19 cellular contexts compared by ENCODE assay signal in genomic region chr6:67265996-67266768, GRCh38.
DNase-seq lines count a peak whose midpoint lies in the region; ATAC-seq and TF ChIP-seq lines count a peak whose summit lies in the region.
"Had no signal": no experiment of that assay in that cellular context is flagged by ENCODE, and none has a peak within 500 bp of the region (broad histone marks: within the 10 kb centered on the region; RNA-seq: fewer than 3 reads in every experiment).

No MANE protein-coding gene starts in this region.

- H2BK5ac ChIP-seq in neuronal stem cell (ENCODE audit: low read length) = no peak overlapping the region

- no peak overlapping the region for H4K8ac ChIP-seq in neuronal stem cell (ENCODE audit: low read depth, low read length)

- H3F3A ChIP-seq in OCI-LY1 (ENCODE audit: insufficient read depth, low read length) = no peaks in the 10 kb centered on the region

- H3K79me2 ChIP-seq in Karpas-422 (ENCODE audit: low read length) (no peaks in the 10 kb centered on the region), OCI-LY1 (ENCODE audit: insufficient read depth, low read length) (no peaks in the 10 kb centered on the region)

- no peak overlapping the region for H3K4me2 ChIP-seq in Karpas-422 (ENCODE audit: low read depth, low read length, poor library complexity, severe bottlenecking)
- no peak overlapping the region for H3K4me2 ChIP-seq in OCI-LY1 (ENCODE audit: low read length)
- no peak overlapping the region for H3K4me2 ChIP-seq in neuronal stem cell (ENCODE audit: insufficient read depth, low read length, poor library complexity, severe bottlenecking)

- H3K9me3 ChIP-seq in Karpas-422 (ENCODE audit: low read length) (no peaks in the 10 kb centered on the region), OCI-LY1 (ENCODE audit: low read length) (no peaks in the 10 kb centered on the region), gastroesophageal sphincter (peaks cover 0 to 3% (median 0%) of the 10 kb centered on the region in 3 donors), neuronal stem cell (replicated peaks in 1 of 2; ENCODE audit: control insufficient read depth in 2 of 2, insufficient read depth in 1 of 2, low read depth in 1 of 2, low read length in 2 of 2) (no peaks in the 10 kb centered on the region)
- H3K9me3 ChIP-seq: BE2C, SJCRH30 had no signal

- H3K36me3 ChIP-seq in Karpas-422 (ENCODE audit: insufficient read depth, low read length) = no peaks in the 10 kb centered on the region
- no peaks in the 10 kb centered on the region for H3K36me3 ChIP-seq in OCI-LY1 (ENCODE audit: insufficient read depth, low read length)
- no peaks in the 10 kb centered on the region for H3K36me3 ChIP-seq in gastroesophageal sphincter
- H3K36me3 ChIP-seq in neuronal stem cell (replicated peaks in 1 of 2; ENCODE audit: control insufficient read depth in 2 of 2, insufficient read depth in 2 of 2, low read length in 2 of 2) = no peaks in the 10 kb centered on the region
- H3K36me3 ChIP-seq: BE2C, SJCRH30 had no signal

- H4K91ac ChIP-seq in neuronal stem cell (ENCODE audit: low read depth, low read length, poor library complexity) = no peak overlapping the region

- no peak for TF ChIP-seq CTCF in OCI-LY1 (IDR thresholded peaks at IDR 0.05; ENCODE audit: low read length)
- TF ChIP-seq CTCF in gastroesophageal sphincter (IDR thresholded peaks at IDR 0.05) = no peak

- H3K4me3 ChIP-seq in Karpas-422 (ENCODE audit: low read length) = no peak overlapping the region
- no peak overlapping the region for H3K4me3 ChIP-seq in OCI-LY1 (ENCODE audit: low read depth, low read length, poor library complexity, severe bottlenecking)
- H3K4me3 ChIP-seq in gastroesophageal sphincter = no peak overlapping the region
- no peak overlapping the region for H3K4me3 ChIP-seq in neuronal stem cell (ENCODE audit: low read length in 2 of 2)
- H3K4me3 ChIP-seq: GM23248, SJCRH30 had no signal

- H3K4me1 ChIP-seq in Karpas-422 (ENCODE audit: low read length) (no peaks in the 10 kb centered on the region), OCI-LY1 (ENCODE audit: insufficient read depth, low read length, severe bottlenecking) (no peaks in the 10 kb centered on the region), gastroesophageal sphincter (no peaks in the 10 kb centered on the region), neuronal stem cell (ENCODE audit: control insufficient read depth in 2 of 2, insufficient read depth in 1 of 2, low read depth in 1 of 2, low read length in 2 of 2) (peaks cover 0 to 3% of the 10 kb centered on the region in 2 donors)
- H3K4me1 ChIP-seq: BE2C, SJCRH30 had no signal

- no peak overlapping the region for H3K23ac ChIP-seq in neuronal stem cell (ENCODE audit: low read depth, low read length, poor library complexity)

- TF ChIP-seq POLR2A in gastroesophageal sphincter (IDR thresholded peaks at IDR 0.05) = no peak

- H3K9me2 ChIP-seq in Karpas-422 (replicated peaks; ENCODE audit: insufficient read depth, low read length) (no peaks in the 10 kb centered on the region), OCI-LY1 (ENCODE audit: low read depth, low read length) (no peaks in the 10 kb centered on the region)

- no peak overlapping the region for H2AK5ac ChIP-seq in neuronal stem cell (ENCODE audit: low read depth, low read length)

- H3K4ac ChIP-seq in neuronal stem cell (ENCODE audit: low read length) = no peak overlapping the region

- WGBS in gastroesophageal sphincter (ENCODE audit: low coverage in 1 of 2), 2 donors = 93% methylated on average over 7 of the region's 17 CpGs; no CpG with 5 or more reads in 1 of the 2 donors
- no CpG with 5 or more reads among the region's 17 CpGs for WGBS in neuronal stem cell (ENCODE audit: extremely low coverage in 2 of 2, insufficient read length in 2 of 2, insufficient replicate concordance in 1 of 2), 2 donors

- ATAC-seq in gastroesophageal sphincter (peak; percentile 28), GM18867 (IDR thresholded peaks at IDR 0.05; ENCODE audit: unreplicated experiment) (no peak), HG02981 (IDR thresholded peaks at IDR 0.05; ENCODE audit: unreplicated experiment) (no peak)

- H3K27me3 ChIP-seq in Karpas-422 (ENCODE audit: low read length) (no peaks in the 10 kb centered on the region), OCI-LY1 (ENCODE audit: insufficient read depth, low read length) (no peaks in the 10 kb centered on the region), gastroesophageal sphincter (no peaks in the 10 kb centered on the region), neuronal stem cell (ENCODE audit: control insufficient read depth in 3 of 3, insufficient read depth in 3 of 3, low read depth in 1 of 3, low read length in 3 of 3) (no peaks in the 10 kb centered on the region)
- H3K27me3 ChIP-seq: BE2C, SJCRH30 had no signal

- no peaks in the 10 kb centered on the region for H3K79me1 ChIP-seq in neuronal stem cell (ENCODE audit: low read depth, low read length)

- H3K18ac ChIP-seq in neuronal stem cell (ENCODE audit: low read length) = peak overlapping the region; percentile 82

- H3K27ac ChIP-seq in Karpas-422 (ENCODE audit: low read length) (no peak overlapping the region), OCI-LY1 (ENCODE audit: low read depth, low read length, poor library complexity, severe bottlenecking) (no peak overlapping the region), gastroesophageal sphincter (no peak overlapping the region), neuronal stem cell (replicated peaks; ENCODE audit: low read length) (no peak overlapping the region)
- H3K27ac ChIP-seq: GM23248, SJCRH30 had no signal

- H3K9ac ChIP-seq in Karpas-422 (ENCODE audit: low read length) (no peak overlapping the region), OCI-LY1 (ENCODE audit: low read length) (no peak overlapping the region), neuronal stem cell (ENCODE audit: low read depth, low read length, poor library complexity) (no peak overlapping the region)
- H3K9ac ChIP-seq: GM23248 had no signal

- no peak overlapping the region for H3K14ac ChIP-seq in neuronal stem cell (ENCODE audit: low read length)

- H2BK120ac ChIP-seq in neuronal stem cell (ENCODE audit: low read depth, low read length) = no peak overlapping the region

- DNase-seq in Karpas-422 (no peak), neuronal stem cell (ENCODE audit: low spot score) (no peak), T-helper 9 cell (no peak)
- DNase-seq in activated effector memory CD4-positive, alpha-beta T cell treated with Interleukin-2 at 50 U/mL for 16 hours = no peak
- DNase-seq: BE2C, DMS79, GM23248, HCEC 1CT, IMR-90, NCI-H1417, NCI-H1694 treated with DMSO at 0.1 percent for 48 hours, NCI-H2107, NCI-H446 treated with DMSO at 0.1 percent for 48 hours, OCI-M1, SJCRH30 had no signal

- TF ChIP-seq EP300 in gastroesophageal sphincter (IDR thresholded peaks at IDR 0.05) = no peak

- no peak overlapping the region for H2BK15ac ChIP-seq in neuronal stem cell (ENCODE audit: low read length)

- H4K20me1 ChIP-seq in Karpas-422 (ENCODE audit: insufficient read depth, low read depth, low read length) = no peaks in the 10 kb centered on the region
- no peaks in the 10 kb centered on the region for H4K20me1 ChIP-seq in OCI-LY1 (ENCODE audit: insufficient read depth, low read length)

- peak overlapping the region; percentile 48 for H2AFZ ChIP-seq in Karpas-422 (ENCODE audit: low read length)
- H2AFZ ChIP-seq in OCI-LY1 (ENCODE audit: low read length) = peak overlapping the region; percentile 94; the same call in 1 of the 2 replicates
- no peak overlapping the region for H2AFZ ChIP-seq in neuronal stem cell (ENCODE audit: low read length)
- H2AFZ ChIP-seq: GM23248 had no signal

- no peak overlapping the region for H2BK12ac ChIP-seq in neuronal stem cell (ENCODE audit: low read length)
